In the genomic region with DNA sequence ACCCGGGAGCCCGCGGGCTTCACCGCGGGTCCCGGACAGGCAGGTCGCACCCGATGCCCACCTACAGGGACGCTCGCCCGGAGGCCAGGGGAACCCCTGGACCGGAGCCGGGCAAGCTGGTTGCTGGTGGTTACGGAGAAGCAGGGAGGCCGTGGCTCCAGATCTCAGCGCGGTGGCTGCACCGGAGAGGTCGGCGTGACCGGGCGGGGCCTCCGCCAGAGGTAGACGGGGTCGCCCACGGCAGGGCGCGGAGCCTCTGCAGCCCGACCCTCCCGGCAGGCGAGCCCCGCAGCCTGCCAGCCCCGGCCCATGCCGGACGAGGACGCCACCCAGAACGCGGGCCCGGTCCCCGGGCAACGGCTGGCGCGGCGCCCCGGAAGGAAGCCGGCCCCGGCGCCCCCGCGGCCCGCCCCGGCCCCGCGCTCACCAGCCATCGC, we compare ENCODE assay signal across 1 cellular context.
A peak's percentile ranks its signal among the peaks of the same experiment; 100 is the strongest.
TF ChIP-seq lines count a peak whose summit lies in the region.

No MANE protein-coding gene starts in this region.

TF ChIP-seq in HepG2, 621 proteins besides CTCF, POLR2A, EP300 and RAD21 (continued from another document and continues in another):
- TF ChIP-seq ZNF407 (CRISPR knock-in tag; IDR thresholded peaks at IDR 0.05; ENCODE audit: not compliant biosample characterization) (no peak), IKZF1 (IDR thresholded peaks at IDR 0.05) (no peak), ZNF335 (CRISPR knock-in tag; IDR thresholded peaks at IDR 0.05) (no peak), ZNF75D (CRISPR knock-in tag; IDR thresholded peaks at IDR 0.05; ENCODE audit: borderline replicate concordance) (no peak), ZNF383 (CRISPR knock-in tag; IDR thresholded peaks at IDR 0.05; ENCODE audit: borderline replicate concordance) (no peak), SP5 (CRISPR knock-in tag; IDR thresholded peaks at IDR 0.05; ENCODE audit: borderline replicate concordance, low read depth) (peak; percentile 4; the same call in 1 of the 2 replicates), TBL1XR1 (IDR thresholded peaks at IDR 0.05; ENCODE audit: borderline replicate concordance, low read length, partially characterized antibody) (no peak), ZMYM3 (CRISPR knock-in tag; IDR thresholded peaks at IDR 0.05) (no peak), AKNA (CRISPR knock-in tag; IDR thresholded peaks at IDR 0.05; ENCODE audit: borderline replicate concordance) (no peak), FIP1L1 (IDR thresholded peaks at IDR 0.05; ENCODE audit: borderline replicate concordance, insufficient read depth, low read depth, low read length) (no peak), KDM2A (CRISPR knock-in tag; IDR thresholded peaks at IDR 0.05; ENCODE audit: borderline replicate concordance, low read depth) (no peak), ZNF776 (CRISPR knock-in tag; IDR thresholded peaks at IDR 0.05) (peak; percentile 84; the same call in 1 of the 2 replicates), ZNF136 (CRISPR knock-in tag; IDR thresholded peaks at IDR 0.05; ENCODE audit: low read depth) (no peak), HES4 (CRISPR knock-in tag; IDR thresholded peaks at IDR 0.05; ENCODE audit: borderline replicate concordance) (peak; percentile 75; the same call in 1 of the 2 replicates), ZFP36L2 (CRISPR knock-in tag; IDR thresholded peaks at IDR 0.05) (0 out of 2 replicates have a peak, but pooled peaks have one; percentile 5), SP1 (IDR thresholded peaks at IDR 0.05) (no peak), SP1 (CRISPR knock-in tag; IDR thresholded peaks at IDR 0.05) (no peak), RORA (CRISPR knock-in tag; IDR thresholded peaks at IDR 0.05) (no peak), ZFP90 (CRISPR knock-in tag; IDR thresholded peaks at IDR 0.05; ENCODE audit: borderline replicate concordance) (0 out of 2 replicates have a peak, but pooled peaks have one; percentile 4), ZUFSP (CRISPR knock-in tag; IDR thresholded peaks at IDR 0.05; ENCODE audit: borderline replicate concordance) (no peak), NONO (IDR thresholded peaks at IDR 0.05) (no peak), NONO (CRISPR knock-in tag; conservative IDR thresholded peaks at IDR 0.05) (no peak), TFE3 (CRISPR knock-in tag; IDR thresholded peaks at IDR 0.05) (no peak)
- TF ChIP-seq, protein P1, sequence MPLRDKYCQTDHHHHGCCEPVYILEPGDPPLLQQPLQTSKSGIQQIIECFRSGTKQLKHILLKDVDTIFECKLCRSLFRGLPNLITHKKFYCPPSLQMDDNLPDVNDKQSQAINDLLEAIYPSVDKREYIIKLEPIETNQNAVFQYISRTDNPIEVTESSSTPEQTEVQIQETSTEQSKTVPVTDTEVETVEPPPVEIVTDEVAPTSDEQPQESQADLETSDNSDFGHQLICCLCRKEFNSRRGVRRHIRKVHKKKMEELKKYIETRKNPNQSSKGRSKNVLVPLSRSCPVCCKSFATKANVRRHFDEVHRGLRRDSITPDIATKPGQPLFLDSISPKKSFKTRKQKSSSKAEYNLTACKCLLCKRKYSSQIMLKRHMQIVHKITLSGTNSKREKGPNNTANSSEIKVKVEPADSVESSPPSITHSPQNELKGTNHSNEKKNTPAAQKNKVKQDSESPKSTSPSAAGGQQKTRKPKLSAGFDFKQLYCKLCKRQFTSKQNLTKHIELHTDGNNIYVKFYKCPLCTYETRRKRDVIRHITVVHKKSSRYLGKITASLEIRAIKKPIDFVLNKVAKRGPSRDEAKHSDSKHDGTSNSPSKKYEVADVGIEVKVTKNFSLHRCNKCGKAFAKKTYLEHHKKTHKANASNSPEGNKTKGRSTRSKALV (CRISPR knock-in tag; IDR thresholded peaks at IDR 0.05), result no peak
- TF ChIP-seq, protein P2, sequence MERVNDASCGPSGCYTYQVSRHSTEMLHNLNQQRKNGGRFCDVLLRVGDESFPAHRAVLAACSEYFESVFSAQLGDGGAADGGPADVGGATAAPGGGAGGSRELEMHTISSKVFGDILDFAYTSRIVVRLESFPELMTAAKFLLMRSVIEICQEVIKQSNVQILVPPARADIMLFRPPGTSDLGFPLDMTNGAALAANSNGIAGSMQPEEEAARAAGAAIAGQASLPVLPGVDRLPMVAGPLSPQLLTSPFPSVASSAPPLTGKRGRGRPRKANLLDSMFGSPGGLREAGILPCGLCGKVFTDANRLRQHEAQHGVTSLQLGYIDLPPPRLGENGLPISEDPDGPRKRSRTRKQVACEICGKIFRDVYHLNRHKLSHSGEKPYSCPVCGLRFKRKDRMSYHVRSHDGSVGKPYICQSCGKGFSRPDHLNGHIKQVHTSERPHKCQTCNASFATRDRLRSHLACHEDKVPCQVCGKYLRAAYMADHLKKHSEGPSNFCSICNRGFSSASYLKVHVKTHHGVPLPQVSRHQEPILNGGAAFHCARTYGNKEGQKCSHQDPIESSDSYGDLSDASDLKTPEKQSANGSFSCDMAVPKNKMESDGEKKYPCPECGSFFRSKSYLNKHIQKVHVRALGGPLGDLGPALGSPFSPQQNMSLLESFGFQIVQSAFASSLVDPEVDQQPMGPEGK (CRISPR knock-in tag; IDR thresholded peaks at IDR 0.05), result no peak
- TF ChIP-seq, protein P3, sequence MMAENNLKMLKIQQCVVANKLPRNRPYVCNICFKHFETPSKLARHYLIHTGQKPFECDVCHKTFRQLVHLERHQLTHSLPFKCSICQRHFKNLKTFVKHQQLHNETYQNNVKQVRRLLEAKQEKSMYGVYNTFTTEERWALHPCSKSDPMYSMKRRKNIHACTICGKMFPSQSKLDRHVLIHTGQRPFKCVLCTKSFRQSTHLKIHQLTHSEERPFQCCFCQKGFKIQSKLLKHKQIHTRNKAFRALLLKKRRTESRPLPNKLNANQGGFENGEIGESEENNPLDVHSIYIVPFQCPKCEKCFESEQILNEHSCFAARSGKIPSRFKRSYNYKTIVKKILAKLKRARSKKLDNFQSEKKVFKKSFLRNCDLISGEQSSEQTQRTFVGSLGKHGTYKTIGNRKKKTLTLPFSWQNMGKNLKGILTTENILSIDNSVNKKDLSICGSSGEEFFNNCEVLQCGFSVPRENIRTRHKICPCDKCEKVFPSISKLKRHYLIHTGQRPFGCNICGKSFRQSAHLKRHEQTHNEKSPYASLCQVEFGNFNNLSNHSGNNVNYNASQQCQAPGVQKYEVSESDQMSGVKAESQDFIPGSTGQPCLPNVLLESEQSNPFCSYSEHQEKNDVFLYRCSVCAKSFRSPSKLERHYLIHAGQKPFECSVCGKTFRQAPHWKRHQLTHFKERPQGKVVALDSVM (CRISPR knock-in tag; IDR thresholded peaks at IDR 0.05), result no peak
